17 cellular contexts compared by ENCODE assay signal in genomic region chr7:66189695-66190503, GRCh38.
"Had no signal": no experiment of that assay in that cellular context is flagged by ENCODE, and none has a peak within 500 bp of the region (broad histone marks: within the 10 kb centered on the region; RNA-seq: fewer than 3 reads in every experiment).

No MANE protein-coding gene starts in this region.

- H3K4me1 ChIP-seq: colonic mucosa, esophagus muscularis mucosa, gastrocnemius medialis, spleen had no signal

- H3K27me3 ChIP-seq: colonic mucosa, dorsolateral prefrontal cortex, esophagus muscularis mucosa, gastrocnemius medialis, spleen had no signal

- DNase-seq: activated CD4-positive, alpha-beta memory T cell treated with anti-CD3 and anti-CD28 coated beads for 36 hours; activated CD4-positive, alpha-beta T cell treated with anti-CD3 and anti-CD28 coated beads for 48 hours; activated effector memory CD4-positive, alpha-beta T cell treated with Interleukin-2 at 50 U/mL for 16 hours; activated naive CD4-positive, alpha-beta T cell treated with anti-CD3 and anti-CD28 coated beads for 36 hours; activated naive CD8-positive, alpha-beta T cell treated with anti-CD3 and anti-CD28 coated beads, Interleukin-2, amount 10 ng/mL, durations not matched to agents 7 days and 5 days; activated T-cell treated with anti-CD3 and anti-CD28 coated beads, Interleukin-2, amount 50 U/mL, for 48 hours; colonic mucosa; dorsolateral prefrontal cortex; gastrocnemius medialis; hippocampal formation; midbrain; natural killer cell; stimulated activated CD4-positive, alpha-beta T cell treated with anti-CD3 and anti-CD28 coated beads, Interleukin-4, amount 100 ng/mL, for 24 hours; stimulated activated naive CD8-positive, alpha-beta T cell treated with anti-CD3 and anti-CD28 coated beads, Interleukin-15, Interleukin-2, amounts not matched to agents 100 U/mL and 50 U/mL, for 24 hours had no signal

- H3K36me3 Mint-ChIP-seq: activated CD4-positive, alpha-beta memory T cell treated with anti-CD3 and anti-CD28 coated beads for 36 hours; activated naive CD8-positive, alpha-beta T cell treated with anti-CD3 and anti-CD28 coated beads, Interleukin-2, amount 10 ng/mL, durations not matched to agents 7 days and 5 days; natural killer cell had no signal

- H3K9me3 ChIP-seq: colonic mucosa, gastrocnemius medialis had no signal

- H3K27ac Mint-ChIP-seq: activated CD4-positive, alpha-beta memory T cell treated with anti-CD3 and anti-CD28 coated beads for 36 hours; activated naive CD4-positive, alpha-beta T cell treated with anti-CD3 and anti-CD28 coated beads for 36 hours; activated naive CD8-positive, alpha-beta T cell treated with anti-CD3 and anti-CD28 coated beads, Interleukin-2, amount 10 ng/mL, durations not matched to agents 7 days and 5 days; natural killer cell had no signal

- H3K36me3 ChIP-seq: colonic mucosa, esophagus muscularis mucosa, gastrocnemius medialis, spleen had no signal

- H3K4me1 Mint-ChIP-seq: natural killer cell had no signal

- H3K4me3 ChIP-seq: colonic mucosa, dorsolateral prefrontal cortex, esophagus muscularis mucosa, gastrocnemius medialis, spleen had no signal

- H3K27ac ChIP-seq: colonic mucosa, dorsolateral prefrontal cortex, esophagus muscularis mucosa, gastrocnemius medialis, spleen had no signal

- H3K9me3 Mint-ChIP-seq: natural killer cell had no signal

- ATAC-seq: gastrocnemius medialis; natural killer cell; stimulated activated naive CD8-positive, alpha-beta T cell treated with anti-CD3 and anti-CD28 coated beads, Interleukin-15, Interleukin-2, amounts not matched to agents 100 U/mL and 50 U/mL, for 24 hours had no signal

- H3K4me3 Mint-ChIP-seq: activated CD4-positive, alpha-beta memory T cell treated with anti-CD3 and anti-CD28 coated beads for 36 hours; activated naive CD4-positive, alpha-beta T cell treated with anti-CD3 and anti-CD28 coated beads for 36 hours; activated naive CD8-positive, alpha-beta T cell treated with anti-CD3 and anti-CD28 coated beads, Interleukin-2, amount 10 ng/mL, durations not matched to agents 7 days and 5 days; natural killer cell had no signal

- FAIRE-seq: bronchial epithelial cell had no signal
